Comparison of ENCODE assay signal across 23 cellular contexts in the genomic region with DNA sequence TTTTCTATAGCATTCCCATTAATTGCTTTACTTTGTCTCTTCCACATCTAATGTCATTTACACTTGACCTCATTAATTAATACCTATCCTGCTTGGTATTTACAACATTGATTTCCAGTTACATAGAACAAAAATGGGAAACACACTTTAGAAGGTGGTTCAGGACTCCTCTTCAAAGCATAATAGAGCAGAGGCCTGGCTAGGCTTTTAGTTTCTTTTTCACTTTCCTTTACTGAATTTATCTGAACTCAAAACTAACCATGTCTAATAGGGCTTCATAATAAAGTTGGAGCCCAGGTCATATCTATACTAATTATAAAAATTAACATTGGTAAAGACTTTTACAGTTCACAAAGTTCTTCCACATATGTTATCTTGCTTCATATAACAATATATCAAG.
"Had no signal": no experiment of that assay in that cellular context is flagged by ENCODE, and none has a peak within 500 bp of the region (broad histone marks: within the 10 kb centered on the region; RNA-seq: fewer than 3 reads in every experiment).

No MANE protein-coding gene starts in this region.

- H3K36me3 ChIP-seq: adrenal gland, breast epithelium had no signal

- DNase-seq: activated CD4-positive, alpha-beta T cell treated with anti-CD3 and anti-CD28 coated beads for 48 hours; activated CD4-positive, alpha-beta T cell treated with anti-CD3 and anti-CD28 coated beads, Interleukin-2, amount 50 U/mL, for 4 hours; activated CD4-positive, CD25-positive, alpha-beta regulatory T cell treated with anti-CD3 and anti-CD28 coated beads, Interleukin-2, amount 50 U/mL, for 72 hours; activated CD8-positive, alpha-beta memory T cell treated with anti-CD3 and anti-CD28 coated beads, Interleukin-2, amount 50 U/mL, for 48 hours; activated CD8-positive, alpha-beta T cell treated with anti-CD3 and anti-CD28 coated beads, Interleukin-2, amount 10 ng/mL, durations not matched to agents 7 days and 5 days; activated naive CD4-positive, alpha-beta T cell treated with anti-CD3 and anti-CD28 coated beads, Interleukin-2, amount 50 U/mL, for 16 hours; activated naive CD8-positive, alpha-beta T cell treated with anti-CD3 and anti-CD28 coated beads, Interleukin-2, amount 10 ng/mL, durations not matched to agents 7 days and 5 days; activated T-cell treated with anti-CD3 and anti-CD28 coated beads, Interleukin-2, amount 50 U/mL, for 1 hour; adrenal gland; aorta; caudate nucleus; Kasumi-1; NCI-H1105; NCI-H1436; NCI-H1694 treated with DMSO at 0.1 percent for 48 hours; NCI-H2029 treated with DMSO at 0.1 percent for 48 hours; NCI-H524; PC-9; SHP77 treated with DMSO at 0.1 percent for 48 hours; T-helper 17 cell; T-helper 9 cell had no signal

- H3K9me3 ChIP-seq: adrenal gland, breast epithelium had no signal

- H2AFZ ChIP-seq: PC-9 had no signal

- H3K27ac ChIP-seq: adrenal gland, breast epithelium, PC-9 had no signal

- H3K4me2 ChIP-seq: PC-9 had no signal

- H3K27me3 ChIP-seq: adrenal gland, breast epithelium had no signal

- H3K4me3 ChIP-seq: adrenal gland, breast epithelium, PC-9 had no signal

- H3K4me1 ChIP-seq: adrenal gland, breast epithelium had no signal

- ATAC-seq: activated CD8-positive, alpha-beta T cell treated with anti-CD3 and anti-CD28 coated beads, Interleukin-2, amount 10 ng/mL, durations not matched to agents 7 days and 5 days; T-helper 17 cell; WTC11 had no signal
